In the genomic region with DNA sequence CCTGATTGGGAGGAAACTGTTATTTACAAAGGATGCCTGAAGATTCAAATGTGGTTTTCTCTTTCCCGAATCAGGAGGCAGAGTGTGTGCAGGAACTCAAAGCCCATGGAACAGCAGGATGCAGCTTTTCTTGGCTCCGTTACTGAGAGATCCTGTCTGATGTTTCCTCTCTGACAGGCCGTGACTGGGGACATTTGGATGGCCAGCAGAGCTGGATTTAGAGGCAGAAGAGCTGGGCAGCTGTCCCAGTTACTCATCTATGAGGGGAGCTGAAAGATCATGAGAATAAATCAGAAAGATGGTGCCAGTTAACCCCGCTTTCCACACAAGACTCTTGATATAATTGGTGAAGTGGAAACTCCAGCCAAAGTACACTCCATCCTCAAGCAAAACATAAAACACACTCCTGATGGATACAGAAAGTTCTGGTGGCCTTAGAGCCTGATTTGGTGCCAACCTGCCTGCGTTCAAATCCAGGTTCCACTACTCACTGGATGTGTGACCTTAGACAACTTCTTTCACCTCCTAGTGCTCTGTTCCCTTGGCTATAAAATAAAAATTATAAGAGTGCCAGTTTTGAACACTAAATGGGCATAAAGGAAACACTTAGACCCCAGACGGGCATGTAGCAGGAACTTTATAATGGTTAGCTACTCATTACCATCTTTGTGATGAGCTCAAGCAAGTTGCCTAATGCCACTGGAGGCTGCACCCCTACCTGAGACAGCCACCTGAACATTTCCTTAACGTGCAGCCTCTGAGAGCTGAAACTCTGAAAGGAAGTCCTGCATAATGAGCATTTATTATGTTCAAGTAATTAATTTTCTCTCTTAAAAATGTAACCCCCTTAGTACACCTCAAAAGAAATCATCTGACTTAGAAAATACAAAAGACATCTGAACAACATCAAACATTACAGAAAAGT, we compare ENCODE assay signal across 15 cellular contexts.
DNase-seq lines count a peak whose midpoint lies in the region; ATAC-seq and TF ChIP-seq lines count a peak whose summit lies in the region.
"Had no signal": no experiment of that assay in that cellular context is flagged by ENCODE, and none has a peak within 500 bp of the region (broad histone marks: within the 10 kb centered on the region; RNA-seq: fewer than 3 reads in every experiment).

No MANE protein-coding gene starts in this region.

- no peaks in the 10 kb centered on the region for H3K9me3 ChIP-seq in esophagus squamous epithelium
- H3K9me3 ChIP-seq: Caco-2 had no signal

- no peaks in the 10 kb centered on the region for H3K9me3 Mint-ChIP-seq in nephron
- H3K9me3 Mint-ChIP-seq in stimulated activated memory B cell treated with anti-CD40 and anti-IgM and Interleukin-4, amounts not matched to agents 10 μg/mL and 1 μg/mL and 100 μg/mL, for 72 hours: no peaks in the 10 kb centered on the region

- peaks cover 11% of the 10 kb centered on the region for H3K27me3 Mint-ChIP-seq in nephron (ENCODE audit: low read depth)
- H3K27me3 Mint-ChIP-seq in stimulated activated memory B cell treated with anti-CD40 and anti-IgM and Interleukin-4, amounts not matched to agents 10 μg/mL and 1 μg/mL and 100 μg/mL, for 72 hours: peaks cover 54% of the 10 kb centered on the region

- no peaks in the 10 kb centered on the region for H3K36me3 ChIP-seq in esophagus squamous epithelium

- DNase-seq in EH (ENCODE audit: low read depth) (peak; percentile 72), esophagus squamous epithelium (lab: John Stamatoyannopoulos, UW) (no peak), GM20000 (ENCODE audit: low spot score) (no peak), DMS 273 (lab: John Stamatoyannopoulos, UW; ENCODE audit: unreplicated experiment) (no peak)
- no peak for DNase-seq in stimulated activated CD4-positive, alpha-beta T cell treated with anti-CD3 and anti-CD28 coated beads, Interleukin-4, amount 100 ng/mL, for 4 hours
- DNase-seq: Caco-2; NCI-H2081 treated with DMSO at 0.1 percent for 48 hours; PC-9; stimulated activated CD4-positive, alpha-beta T cell treated with anti-CD3 and anti-CD28 coated beads, Interleukin-12 subunit alpha, Interleukin-12 subunit beta, amount 100 ng/mL, for 4 hours; T1000 had no signal

- no peaks in the 10 kb centered on the region for H3K27me3 ChIP-seq in esophagus squamous epithelium

- WGBS in esophagus squamous epithelium, 2 donors: 39 to 58% methylated on average over 6 to 7 of the region's 7 CpGs

- H3K27ac ChIP-seq in esophagus squamous epithelium: peak overlapping the region in 3 of 4 donors; percentile 34 to 46 (median 44)
- H3K27ac ChIP-seq: PC-9 had no signal

- intact Hi-C loops in esophagus squamous epithelium (cut with DNase I): no loop called here

- H3K4me3 ChIP-seq in esophagus squamous epithelium: no peak overlapping the region
- H3K4me3 ChIP-seq: K562, PC-9 had no signal

- H3K27ac Mint-ChIP-seq in nephron: peak overlapping the region; percentile 65 to 75 (median 74)
- H3K27ac Mint-ChIP-seq in stimulated activated memory B cell treated with anti-CD40 and anti-IgM and Interleukin-4, amounts not matched to agents 10 μg/mL and 1 μg/mL and 100 μg/mL, for 72 hours: no peak overlapping the region

- peaks cover 5 to 42% (median 14%) of the 10 kb centered on the region in 3 donors for H3K4me1 ChIP-seq in esophagus squamous epithelium

- peak overlapping the region in 2 of 3 experiments; percentile 2 to 33 for H3K4me3 Mint-ChIP-seq in nephron
- H3K4me3 Mint-ChIP-seq in stimulated activated memory B cell treated with anti-CD40 and anti-IgM and Interleukin-4, amounts not matched to agents 10 μg/mL and 1 μg/mL and 100 μg/mL, for 72 hours: no peak overlapping the region

- peaks cover 74% of the 10 kb centered on the region for H3K4me1 Mint-ChIP-seq in nephron
- no peaks in the 10 kb centered on the region for H3K4me1 Mint-ChIP-seq in stimulated activated memory B cell treated with anti-CD40 and anti-IgM and Interleukin-4, amounts not matched to agents 10 μg/mL and 1 μg/mL and 100 μg/mL, for 72 hours

- TF ChIP-seq POLR2A in esophagus squamous epithelium (IDR thresholded peaks at IDR 0.05): no peak

- H3K36me3 Mint-ChIP-seq in nephron (ENCODE audit: low read depth): no peaks in the 10 kb centered on the region
- no peaks in the 10 kb centered on the region for H3K36me3 Mint-ChIP-seq in stimulated activated memory B cell treated with anti-CD40 and anti-IgM and Interleukin-4, amounts not matched to agents 10 μg/mL and 1 μg/mL and 100 μg/mL, for 72 hours

- ATAC-seq in SK-N-SH treated with all-trans-retinoic acid at 6 μM for 48 hours: no peak; the same call in 1 of the 3 replicates
- no peak for ATAC-seq in stimulated activated memory B cell treated with anti-CD40 and anti-IgM and Interleukin-4, amounts not matched to agents 10 μg/mL and 1 μg/mL and 100 μg/mL, for 72 hours
- ATAC-seq: esophagus mucosa, K562 had no signal

- no peak for TF ChIP-seq CTCF in esophagus squamous epithelium (IDR thresholded peaks at IDR 0.05)
- TF ChIP-seq CTCF in nephron (IDR thresholded peaks at IDR 0.05; ENCODE audit: unreplicated experiment in 3 of 3): no peak
- no peak for TF ChIP-seq CTCF in GM20000 (IDR thresholded peaks at IDR 0.05; ENCODE audit: extremely low read depth, missing control alignments)

TF ChIP-seq in SK-N-SH treated with all-trans-retinoic acid at 6 μM for 48 hours, 23 proteins besides CTCF, POLR2A, EP300 and RAD21:
- no peak for TF ChIP-seq ARNTL (CRISPR knock-in tag; IDR thresholded peaks at IDR 0.05; ENCODE audit: borderline replicate concordance, low read depth)
- peak; percentile 44 for TF ChIP-seq ISL1 (CRISPR knock-in tag; IDR thresholded peaks at IDR 0.05)
